In the genomic region with DNA sequence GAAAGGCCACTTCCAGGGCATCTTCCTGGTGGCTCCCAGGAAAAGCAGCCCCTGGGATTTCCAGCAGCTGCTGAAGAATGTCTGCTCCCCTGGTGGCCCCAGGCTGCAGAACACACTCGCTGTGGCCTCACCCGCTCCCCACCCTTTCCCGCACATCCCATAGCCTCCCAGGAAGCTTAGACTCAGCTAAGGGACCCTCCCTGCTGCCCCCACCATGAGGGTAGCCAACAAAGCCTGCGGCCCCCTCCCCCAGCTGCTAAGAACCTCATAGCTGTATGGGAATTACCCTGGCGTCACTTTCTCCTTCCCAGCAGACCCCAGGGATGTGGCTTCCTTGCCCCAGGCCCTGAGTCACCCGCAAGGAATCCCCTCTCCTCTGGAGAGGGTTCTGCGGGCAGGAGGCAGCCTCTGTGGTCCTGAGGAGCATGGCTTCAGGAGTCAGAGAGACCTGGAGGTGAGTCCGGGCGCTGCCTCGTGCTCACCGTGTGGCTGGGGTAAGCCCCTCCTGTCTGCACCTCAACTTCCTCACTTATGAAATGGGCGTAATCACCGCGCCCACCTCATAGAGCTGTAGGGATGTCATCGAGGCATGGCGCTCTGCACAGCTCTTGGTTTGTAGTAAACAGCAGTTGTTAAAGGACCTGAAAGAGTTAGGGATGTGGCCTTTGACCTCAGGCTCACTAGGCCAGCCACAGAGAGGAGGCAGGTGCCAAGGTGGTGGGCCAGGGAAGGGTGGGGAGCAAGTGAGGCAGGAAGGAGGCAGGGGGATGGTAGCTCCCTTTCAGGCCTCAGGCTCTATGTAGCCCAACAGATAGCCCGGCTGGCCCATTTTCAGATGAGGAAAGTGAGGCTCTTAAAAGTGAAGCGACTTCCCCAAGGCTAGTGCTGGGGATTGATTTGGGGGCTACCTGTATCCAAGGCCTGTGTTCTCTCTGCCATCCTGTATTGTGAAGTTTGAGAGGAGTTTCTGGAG, we compare ENCODE assay signal across 11 cellular contexts.
DNase-seq lines count a peak whose midpoint lies in the region; ATAC-seq, FAIRE-seq and TF ChIP-seq lines count a peak whose summit lies in the region.
"Had no signal": no experiment of that assay in that cellular context is flagged by ENCODE, and none has a peak within 500 bp of the region (broad histone marks: within the 10 kb centered on the region; RNA-seq: fewer than 3 reads in every experiment).

No MANE protein-coding gene starts in this region.

- no peaks in the 10 kb centered on the region for H3K36me3 ChIP-seq in mesenchymal stem cell (ENCODE audit: control insufficient read depth in 1 of 2, insufficient read depth in 2 of 2, low read depth in 1 of 2, low read length in 2 of 2)
- H3K36me3 ChIP-seq: cardiac muscle cell had no signal

- POLR2A ChIA-PET in A549 (lab: Yijun Ruan, JAX), result no interaction called here

- 92% methylated on average over 15 of the region's 18 CpGs for WGBS in A549 (ENCODE audit: missing lambda C conversion rate)
- 67% methylated on average over 18 of the region's 18 CpGs for WGBS in mesenchymal stem cell

- peak overlapping the region; percentile 54 to 82 for H3K18ac ChIP-seq in mesenchymal stem cell (ENCODE audit: low read depth in 1 of 2, low read length in 2 of 2)

- H3K27ac ChIP-seq in A549 (no peak overlapping the region), mesenchymal stem cell (ENCODE audit: low read length, poor library complexity, severe bottlenecking) (peak overlapping the region; percentile 24)
- H3K27ac ChIP-seq: cardiac muscle cell, epithelial cell of prostate had no signal

- DNase-seq in A549 (ENCODE audit: low read depth in 1 of 2, low spot score in 1 of 2) (no peak), HK-2 (ENCODE audit: unreplicated experiment) (peak; percentile 57), cardiac fibroblast (ENCODE audit: low read depth in 2 of 2) (peak; percentile 66 to 70), mesenchymal stem cell (peak; percentile 84), HPDE6-E6E7 (ENCODE audit: extremely low spot score) (no peak), cerebellar nuclear complex (lab: John Stamatoyannopoulos, UW) (no peak)
- no peak for DNase-seq in stimulated activated CD4-positive, alpha-beta T cell treated with anti-CD3 and anti-CD28 coated beads, Interleukin-4, amount 100 ng/mL, for 24 hours
- DNase-seq: NCI-H2029 had no signal

- peak overlapping the region; percentile 48 for H2BK5ac ChIP-seq in mesenchymal stem cell (ENCODE audit: low read depth, low read length, poor library complexity, severe bottlenecking)

- no peaks in the 10 kb centered on the region for H3K27me3 ChIP-seq in mesenchymal stem cell (ENCODE audit: control insufficient read depth in 1 of 2, insufficient read depth in 1 of 2, low read length in 2 of 2)
- H3K27me3 ChIP-seq: cardiac muscle cell had no signal

- H3K23ac ChIP-seq in mesenchymal stem cell (ENCODE audit: low read length in 2 of 2), result peak overlapping the region in 1 of 2 experiments; percentile 15

- no peak for TF ChIP-seq EP300 in A549 (IDR thresholded peaks at IDR 0.05)

- peak overlapping the region; percentile 36 for H2AFZ ChIP-seq in mesenchymal stem cell (ENCODE audit: low read depth, low read length)

- H3K9ac ChIP-seq in mesenchymal stem cell (ENCODE audit: low read length), result peak overlapping the region; percentile 22

- H4K8ac ChIP-seq in mesenchymal stem cell (ENCODE audit: low read length), result peak overlapping the region; percentile 93

- H2BK120ac ChIP-seq in mesenchymal stem cell (ENCODE audit: low read depth, low read length), result peak overlapping the region; percentile 36

- peak overlapping the region; percentile 59 to 92 for H2BK12ac ChIP-seq in mesenchymal stem cell (ENCODE audit: low read length in 2 of 2)

- H3K4me3 ChIP-seq in A549 (no peak overlapping the region), cardiac fibroblast (replicated peaks in 1 of 2; ENCODE audit: low read depth in 2 of 2, low read length in 2 of 2) (no peak overlapping the region), mesenchymal stem cell (ENCODE audit: insufficient read depth in 1 of 2, low read depth in 1 of 2, low read length in 2 of 2) (no peak overlapping the region)
- H3K4me3 ChIP-seq: cardiac muscle cell had no signal

- CTCF ChIA-PET in A549 (lab: Yijun Ruan, JAX), result interaction anchor here (0.6 to 4.1 kb wide), 27 partner anchors 10 to 128 kb away, joined by 3 to 50 read pairs (median 4); no protein-coding TSS in a partner anchor

- H3K4ac ChIP-seq in mesenchymal stem cell (ENCODE audit: low read depth in 1 of 2, low read length in 2 of 2), result peak overlapping the region in 1 of 2 experiments; percentile 92

- peak overlapping the region; percentile 82 for H4K91ac ChIP-seq in mesenchymal stem cell (ENCODE audit: low read length)

- H3K4me2 ChIP-seq in A549 (0 out of 3 replicates have a peak overlapping the region, but pooled peaks have one; percentile 9), mesenchymal stem cell (ENCODE audit: low read length, poor library complexity, severe bottlenecking) (peak overlapping the region; percentile 35)

- no peak for TF ChIP-seq POLR2A in A549 (IDR thresholded peaks at IDR 0.05; ENCODE audit: low read length)

- FAIRE-seq in A549 (lab: Jason Lieb, UNC), result no peak

- 0 out of 3 replicates have a peak, but pooled peaks cover 1% of the 10 kb centered on the region for H3K9me3 ChIP-seq in A549
- H3K9me3 ChIP-seq in mesenchymal stem cell (ENCODE audit: control insufficient read depth, low read length), result no peaks in the 10 kb centered on the region

- TF ChIP-seq CTCF in A549 (IDR thresholded peaks at IDR 0.05), result no peak
- TF ChIP-seq CTCF in cardiac fibroblast (IDR thresholded peaks at IDR 0.05; ENCODE audit: low read depth, low read length), result peak; percentile 25

- peak overlapping the region; percentile 26 for H2BK15ac ChIP-seq in mesenchymal stem cell (ENCODE audit: low read depth, poor library complexity, severe bottlenecking)

- peak overlapping the region; percentile 76 for H2AK5ac ChIP-seq in mesenchymal stem cell (ENCODE audit: low read length, severe bottlenecking)

- H3K79me1 ChIP-seq in mesenchymal stem cell (replicated peaks; ENCODE audit: low read length, poor library complexity, severe bottlenecking), result no peaks in the 10 kb centered on the region

- peak overlapping the region in 1 of 2 experiments; percentile 66 for H3K14ac ChIP-seq in mesenchymal stem cell (ENCODE audit: low read length in 2 of 2)

- peak; percentile 37 to 64; a peak in 3 of 6 replicates for ATAC-seq in A549
- no peak for ATAC-seq in HG02870 (IDR thresholded peaks at IDR 0.05; ENCODE audit: unreplicated experiment)

- peaks cover 4% of the 10 kb centered on the region; the same call in 1 of the 3 replicates for H3K4me1 ChIP-seq in A549
- H3K4me1 ChIP-seq in mesenchymal stem cell (ENCODE audit: control insufficient read depth, insufficient read depth, low read depth, low read length), result peaks cover 17% of the 10 kb centered on the region

- TF ChIP-seq RAD21 in A549 (conservative IDR thresholded peaks at IDR 0.05 in 1 of 2, IDR thresholded peaks at IDR 0.05 in 1 of 2), result no peak

TF ChIP-seq in A549, 52 proteins besides CTCF, POLR2A, EP300 and RAD21:
- TF ChIP-seq RNF2 (IDR thresholded peaks at IDR 0.05; ENCODE audit: borderline replicate concordance, low read depth), result no peak
- no peak for TF ChIP-seq FOXS1 (CRISPR knock-in tag; IDR thresholded peaks at IDR 0.05)

Comparison
In these comparisons a context has a peak if more than half of its experiments do, and no peak if none do; other contexts are left out.
1. DNase-seq: peak in HK-2 (single experiment), cardiac fibroblast (2 of 2) and mesenchymal stem cell (single experiment); none in A549 (0 of 2), HPDE6-E6E7 (single experiment), cerebellar nuclear complex (0 of 2) and stimulated activated CD4-positive, alpha-beta T cell treated with anti-CD3 and anti-CD28 coated beads, Interleukin-4, amount 100 ng/mL, for 24 hours (single experiment).